In the genomic region with DNA sequence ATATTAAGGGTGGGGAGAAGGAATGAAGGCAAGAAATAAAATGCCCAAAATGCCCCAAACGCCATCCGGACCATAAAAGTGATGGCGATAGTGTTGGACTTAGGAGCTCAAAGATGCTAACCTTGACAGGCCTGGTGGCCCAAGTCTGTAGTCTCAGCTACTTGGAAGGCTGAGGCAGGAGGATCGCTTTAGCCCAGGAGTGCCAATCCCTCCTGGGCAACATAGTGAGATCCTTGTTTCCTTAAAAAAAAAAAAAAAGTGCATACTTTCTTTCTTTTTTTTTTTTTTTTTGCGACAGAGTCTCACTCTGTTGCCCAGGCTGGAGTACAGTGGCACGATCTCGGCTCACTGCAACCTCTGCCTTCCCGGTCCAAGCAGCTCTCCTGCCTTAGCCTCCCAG, we compare ENCODE assay signal across 1 cellular context.
TF ChIP-seq lines count a peak whose summit lies in the region.

No MANE protein-coding gene starts in this region.

TF ChIP-seq in HEK293, 187 proteins besides CTCF, POLR2A, EP300 and RAD21 (continued from another document):
- TF ChIP-seq REST (tag by site-specific recombination; IDR thresholded peaks at IDR 0.05) (no peak), ZNF473 (tag by site-specific recombination; IDR thresholded peaks at IDR 0.05) (no peak)
